ENCODE assay signal across 17 cellular contexts in the genomic region with DNA sequence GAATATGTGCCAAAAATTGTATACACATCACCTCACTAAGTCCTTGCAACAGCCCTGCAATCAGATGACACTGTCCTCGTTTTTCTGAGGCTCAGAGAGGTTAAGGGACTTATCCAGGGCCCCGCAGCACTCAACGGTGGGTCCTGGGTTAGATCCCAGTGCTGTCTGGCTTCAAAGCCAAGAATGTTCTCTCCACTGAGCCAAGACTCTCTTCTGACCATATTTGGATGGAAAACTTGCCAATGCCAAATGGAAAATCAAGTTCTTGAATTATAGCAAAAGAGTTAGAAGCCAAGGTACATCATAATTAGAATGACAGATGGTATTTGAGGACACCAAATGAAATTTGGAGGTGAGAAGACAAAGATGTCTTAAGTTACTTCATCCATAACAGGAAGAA.
DNase-seq lines count a peak whose midpoint lies in the region; ATAC-seq, FAIRE-seq and TF ChIP-seq lines count a peak whose summit lies in the region.
"Had no signal": no experiment of that assay in that cellular context is flagged by ENCODE, and none has a peak within 500 bp of the region (broad histone marks: within the 10 kb centered on the region; RNA-seq: fewer than 3 reads in every experiment).

No MANE protein-coding gene starts in this region.

- no peak overlapping the region for H2BK5ac ChIP-seq in trophoblast cell (ENCODE audit: low read depth, low read length, poor library complexity)

- no peaks in the 10 kb centered on the region for H3K9me3 Mint-ChIP-seq in MCF 10A (ENCODE audit: unreplicated experiment)
- H3K9me3 Mint-ChIP-seq in effector memory CD8-positive, alpha-beta T cell: no peaks in the 10 kb centered on the region
- peaks cover 3% of the 10 kb centered on the region for H3K9me3 Mint-ChIP-seq in activated CD4-positive, alpha-beta T cell treated with anti-CD3 and anti-CD28 coated beads, Interleukin-2, amount 10 ng/mL, durations not matched to agents 24 days and 14 days
- H3K9me3 Mint-ChIP-seq: HFFc6 had no signal

- no peak overlapping the region for H3K4me3 Mint-ChIP-seq in MCF 10A (ENCODE audit: unreplicated experiment)
- no peak overlapping the region for H3K4me3 Mint-ChIP-seq in effector memory CD8-positive, alpha-beta T cell
- no peak overlapping the region for H3K4me3 Mint-ChIP-seq in activated CD4-positive, alpha-beta T cell treated with anti-CD3 and anti-CD28 coated beads, Interleukin-2, amount 10 ng/mL, durations not matched to agents 24 days and 14 days
- H3K4me3 Mint-ChIP-seq: HFFc6 had no signal

- no peak overlapping the region for H4K12ac ChIP-seq in trophoblast cell (ENCODE audit: low read depth, low read length)

- no peak for DNase-seq in breast epithelium (ENCODE audit: low spot score in 2 of 2)
- no peak for DNase-seq in MCF 10A (ENCODE audit: unreplicated experiment)
- DNase-seq in NCI-H446 treated with DMSO at 0.1 percent for 48 hours (lab: John Stamatoyannopoulos, UW): peak; percentile 98
- no peak for DNase-seq in effector memory CD8-positive, alpha-beta T cell
- DNase-seq in trophoblast cell: no peak
- no peak for DNase-seq in testis
- DNase-seq in GM12891 (ENCODE audit: insufficient read length, low spot score): no peak
- no peak for DNase-seq in activated CD4-positive, alpha-beta T cell treated with anti-CD3 and anti-CD28 coated beads, Interleukin-2, amount 10 ng/mL, durations not matched to agents 24 days and 14 days
- DNase-seq: EL, HFFc6, KBM-7, NCI-H1048, NCI-H146, NCI-H2081 treated with DMSO at 0.1 percent for 48 hours, NCI-H2227 treated with DMSO at 0.1 percent for 48 hours, NCI-H526 treated with DMSO at 0.1 percent for 48 hours had no signal

- no peaks in the 10 kb centered on the region for H3K79me2 ChIP-seq in trophoblast cell (ENCODE audit: control insufficient read depth, insufficient read depth, low read length, poor library complexity)

- H3K14ac ChIP-seq in trophoblast cell (ENCODE audit: low read length): no peak overlapping the region

- no peak for FAIRE-seq in GM12891 (lab: Jason Lieb, UNC)
- FAIRE-seq: A204.1 had no signal

- POLR2A ChIA-PET in MCF 10A (lab: Yijun Ruan, JAX): interaction anchor here (0.7 kb wide), 2 partner anchors 11 to 16 kb away, joined by 3 read pairs; no protein-coding TSS in a partner anchor

- peaks cover 10% of the 10 kb centered on the region for H3K4me1 Mint-ChIP-seq in MCF 10A (ENCODE audit: insufficient read depth, unreplicated experiment)
- peaks cover 3 to 8% of the 10 kb centered on the region in 2 donors for H3K4me1 Mint-ChIP-seq in effector memory CD8-positive, alpha-beta T cell (ENCODE audit: low read depth in 2 of 2)
- peaks cover 10% of the 10 kb centered on the region for H3K4me1 Mint-ChIP-seq in activated CD4-positive, alpha-beta T cell treated with anti-CD3 and anti-CD28 coated beads, Interleukin-2, amount 10 ng/mL, durations not matched to agents 24 days and 14 days

- no peak for ATAC-seq in effector memory CD8-positive, alpha-beta T cell (replicated peaks)

- TF ChIP-seq POLR2A in breast epithelium (IDR thresholded peaks at IDR 0.05) (no peak), testis (IDR thresholded peaks at IDR 0.05) (no peak), GM12891 (IDR thresholded peaks at IDR 0.05; ENCODE audit: low read depth, low read length) (no peak)

- no peak overlapping the region for H3K4ac ChIP-seq in trophoblast cell (ENCODE audit: low read depth, low read length)

- intact Hi-C loops in breast epithelium (cut with DNase I; ENCODE audit: low total_unique reads): no loop called here
- intact Hi-C loops in MCF 10A (cut with micrococcal nuclease): no loop called here
- intact Hi-C loops in testis (cut with DNase I; ENCODE audit: low total_unique reads): no loop called here
- intact Hi-C loops in activated CD4-positive, alpha-beta T cell treated with anti-CD3 and anti-CD28 coated beads, Interleukin-2, amount 10 ng/mL, durations not matched to agents 24 days and 14 days (cut with micrococcal nuclease): no loop called here

- no peaks in the 10 kb centered on the region for H3K36me3 ChIP-seq in breast epithelium
- H3K36me3 ChIP-seq in trophoblast cell (ENCODE audit: control insufficient read depth in 1 of 2, insufficient read depth in 2 of 2, low read length in 2 of 2): no peaks in the 10 kb centered on the region
- H3K36me3 ChIP-seq in testis (ENCODE audit: low read depth, missing control alignments): no peaks in the 10 kb centered on the region

- no peak overlapping the region for H3K9ac ChIP-seq in trophoblast cell (ENCODE audit: low read length)

- TF ChIP-seq CTCF in breast epithelium (IDR thresholded peaks at IDR 0.05): no peak
- no peak for TF ChIP-seq CTCF in MCF 10A (IDR thresholded peaks at IDR 0.05; ENCODE audit: unreplicated experiment)
- no peak for TF ChIP-seq CTCF in testis (IDR thresholded peaks at IDR 0.05)

- no peak overlapping the region for H4K91ac ChIP-seq in trophoblast cell (ENCODE audit: low read depth, low read length)

- CTCF ChIA-PET in MCF 10A (lab: Yijun Ruan, JAX): interaction anchor here (0.9 kb wide), 1 partner anchor 38 kb away, joined by 3 read pairs; no protein-coding TSS in a partner anchor

- no peak overlapping the region for H2BK12ac ChIP-seq in trophoblast cell (ENCODE audit: low read length)

- no peaks in the 10 kb centered on the region for H3K27me3 Mint-ChIP-seq in MCF 10A (ENCODE audit: insufficient read depth, unreplicated experiment)
- no peaks in the 10 kb centered on the region for H3K27me3 Mint-ChIP-seq in effector memory CD8-positive, alpha-beta T cell
- no peaks in the 10 kb centered on the region for H3K27me3 Mint-ChIP-seq in activated CD4-positive, alpha-beta T cell treated with anti-CD3 and anti-CD28 coated beads, Interleukin-2, amount 10 ng/mL, durations not matched to agents 24 days and 14 days

- peaks cover 21% of the 10 kb centered on the region for H3K36me3 Mint-ChIP-seq in MCF 10A (ENCODE audit: insufficient read depth, unreplicated experiment)
- no peaks in the 10 kb centered on the region for H3K36me3 Mint-ChIP-seq in effector memory CD8-positive, alpha-beta T cell (ENCODE audit: insufficient read depth)
- peaks cover 6% of the 10 kb centered on the region for H3K36me3 Mint-ChIP-seq in activated CD4-positive, alpha-beta T cell treated with anti-CD3 and anti-CD28 coated beads, Interleukin-2, amount 10 ng/mL, durations not matched to agents 24 days and 14 days (ENCODE audit: low read depth)

- H3K9me3 ChIP-seq in breast epithelium (no peaks in the 10 kb centered on the region), trophoblast cell (ENCODE audit: insufficient read depth, low read depth, low read length) (no peaks in the 10 kb centered on the region), testis (no peaks in the 10 kb centered on the region)

- peak overlapping the region; percentile 28 for H4K8ac ChIP-seq in trophoblast cell (ENCODE audit: low read depth, low read length)

- no peaks in the 10 kb centered on the region for H3K27me3 ChIP-seq in breast epithelium
- H3K27me3 ChIP-seq in trophoblast cell (ENCODE audit: insufficient read depth, low read length): no peaks in the 10 kb centered on the region
- no peaks in the 10 kb centered on the region for H3K27me3 ChIP-seq in testis

- no peaks in the 10 kb centered on the region for H3K79me1 ChIP-seq in trophoblast cell (ENCODE audit: low read length)

- H3K27ac ChIP-seq in breast epithelium (peak overlapping the region; percentile 0 to 46), trophoblast cell (ENCODE audit: low read depth, low read length) (no peak overlapping the region), testis (no peak overlapping the region)

- H2AFZ ChIP-seq in trophoblast cell (ENCODE audit: insufficient read depth, low read length, poor library complexity): no peak overlapping the region

- H3K18ac ChIP-seq in trophoblast cell (ENCODE audit: low read length): no peak overlapping the region

- no CpG with 5 or more reads among the region's 3 CpGs for WGBS in trophoblast cell (ENCODE audit: extremely low coverage, insufficient coverage, insufficient read length)
- 63 to 65% methylated on average over 3 of the region's 3 CpGs for WGBS in testis, 2 donors

- H2AK5ac ChIP-seq in trophoblast cell (ENCODE audit: low read length): no peak overlapping the region

- H3K4me2 ChIP-seq in trophoblast cell (ENCODE audit: low read length): no peak overlapping the region

- no TSS peak for BruUV-seq in MCF 10A (replicated peaks; lab: Mats Ljungman, UMichigan)

- no peak overlapping the region for H3K27ac Mint-ChIP-seq in MCF 10A (ENCODE audit: low read depth, unreplicated experiment)
- H3K27ac Mint-ChIP-seq in effector memory CD8-positive, alpha-beta T cell: peak overlapping the region; percentile 32 to 79
- no peak overlapping the region for H3K27ac Mint-ChIP-seq in activated CD4-positive, alpha-beta T cell treated with anti-CD3 and anti-CD28 coated beads, Interleukin-2, amount 10 ng/mL, durations not matched to agents 24 days and 14 days

- H3K23ac ChIP-seq in trophoblast cell (ENCODE audit: low read length): no peak overlapping the region

- no peak overlapping the region for H2BK120ac ChIP-seq in trophoblast cell (ENCODE audit: insufficient read depth, low read length, poor library complexity)

- H3K4me3 ChIP-seq in breast epithelium: no peak overlapping the region
- no peak overlapping the region for H3K4me3 ChIP-seq in trophoblast cell (ENCODE audit: low read depth, low read length)
- H3K4me3 ChIP-seq in testis: no peak overlapping the region

- H3K4me1 ChIP-seq in breast epithelium (no peaks in the 10 kb centered on the region), trophoblast cell (ENCODE audit: control insufficient read depth in 1 of 2, insufficient read depth in 2 of 2, low read length in 2 of 2) (no peaks in the 10 kb centered on the region), testis (no peaks in the 10 kb centered on the region)

TF ChIP-seq in GM12891, 5 proteins besides CTCF, POLR2A, EP300 and RAD21:
- TF ChIP-seq PAX5 (IDR thresholded peaks at IDR 0.05; ENCODE audit: insufficient read depth, low read length, severe bottlenecking): no peak
- no peak for TF ChIP-seq POLR2AphosphoS5 (IDR thresholded peaks at IDR 0.05; ENCODE audit: low read depth, low read length)
- TF ChIP-seq SPI1 (IDR thresholded peaks at IDR 0.05; ENCODE audit: low read depth, low read length): no peak
- TF ChIP-seq TAF1 (IDR thresholded peaks at IDR 0.05; ENCODE audit: low read depth, low read length): no peak
- no peak for TF ChIP-seq POU2F2 (IDR thresholded peaks at IDR 0.05; ENCODE audit: low read depth, low read length)

Comparison
In these comparisons a context has a peak if more than half of its experiments do, and no peak if none do; other contexts are left out.
1. H3K27ac ChIP-seq: peak in breast epithelium (2 of 2); none in trophoblast cell (single experiment) and testis (0 of 2).
2. H3K27ac Mint-ChIP-seq: peak in effector memory CD8-positive, alpha-beta T cell (2 of 2); none in MCF 10A (single experiment) and activated CD4-positive, alpha-beta T cell treated with anti-CD3 and anti-CD28 coated beads, Interleukin-2, amount 10 ng/mL, durations not matched to agents 24 days and 14 days (single experiment).